Comparison of ENCODE assay signal across 14 cellular contexts in the genomic region with DNA sequence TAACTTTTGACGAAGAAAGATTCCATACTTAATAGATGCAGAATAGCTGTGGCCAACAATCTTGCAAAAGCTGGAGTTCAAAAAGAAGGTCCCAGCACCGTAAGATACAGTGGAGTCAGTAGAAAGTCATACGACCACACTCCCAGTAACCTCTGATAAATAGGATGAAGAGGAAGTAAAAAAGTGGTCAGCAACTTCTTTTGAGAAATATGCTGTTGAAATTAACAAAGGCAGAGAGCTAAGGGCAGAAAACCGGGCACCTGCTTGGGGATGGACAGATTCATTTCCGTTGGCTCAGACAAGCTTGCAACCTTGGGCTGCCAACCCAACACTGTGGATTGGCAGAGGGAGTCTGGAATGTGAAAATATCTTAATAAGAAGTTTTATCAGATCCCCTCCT. TPM values are rescaled to one million over a fixed set of nuclear protein-coding genes. Genes with fewer than 3 reads are reported as not detected.
A peak's percentile ranks its signal among the peaks of the same experiment; 100 is the strongest.
DNase-seq lines count a peak whose midpoint lies in the region; ATAC-seq and TF ChIP-seq lines count a peak whose summit lies in the region.
"Had no signal": no experiment of that assay in that cellular context is flagged by ENCODE, and none has a peak within 500 bp of the region (broad histone marks: within the 10 kb centered on the region; RNA-seq: fewer than 3 reads in every experiment).

No MANE protein-coding gene starts in this region.

- intact Hi-C loops in posterior cingulate gyrus (cut with DNase I), result no loop called here
- intact Hi-C loops in adrenal gland (cut with DNase I), result no loop called here

- H3K4me3 ChIP-seq in adrenal gland, result no peak overlapping the region
- H3K4me3 ChIP-seq: GM23338, heart right ventricle, lower lobe of right lung had no signal

- H3K36me3 ChIP-seq in adrenal gland (replicated peaks in 1 of 2), result no peaks in the 10 kb centered on the region
- H3K36me3 ChIP-seq: heart right ventricle, lower lobe of right lung had no signal

- TF ChIP-seq CTCF in adrenal gland (IDR thresholded peaks at IDR 0.05), result no peak

- no peak for ATAC-seq in GM18517 (IDR thresholded peaks at IDR 0.05; ENCODE audit: unreplicated experiment)
- ATAC-seq: GM23338 had no signal

- WGBS in adrenal gland, 4 donors, result 46 to 58% (median 52%) methylated on average over 5 of the region's 5 CpGs

- DNase-seq in CD1c-positive myeloid dendritic cell (ENCODE audit: extremely low spot score) (peak; percentile 24), GF-D8 (lab: John Stamatoyannopoulos, UW) (peak; percentile 58), SIG-M5 (lab: John Stamatoyannopoulos, UW) (peak; percentile 54), cerebellar cortex (ENCODE audit: low spot score) (peak; percentile 73), posterior cingulate gyrus (no peak), adrenal gland (no peak)
- DNase-seq: activated B cell treated with CpG ODN at 0.5 μM for 24 hours; heart right ventricle; lower lobe of right lung; NCI-H1092 treated with DMSO at 0.1 percent for 48 hours; stimulated activated CD4-positive, alpha-beta T cell treated with anti-CD3 and anti-CD28 coated beads, Interleukin-4, amount 100 ng/mL, for 24 hours; T-helper 1 cell had no signal

- no peaks in the 10 kb centered on the region for H3K27me3 ChIP-seq in adrenal gland
- H3K27me3 ChIP-seq: heart right ventricle had no signal

- H3K9me3 ChIP-seq in adrenal gland (replicated peaks in 1 of 3), result no peaks in the 10 kb centered on the region
- H3K9me3 ChIP-seq: heart right ventricle, lower lobe of right lung had no signal

- no peak for TF ChIP-seq POLR2A in adrenal gland (IDR thresholded peaks at IDR 0.05)

- H3K27ac ChIP-seq in adrenal gland, result no peak overlapping the region
- H3K27ac ChIP-seq: lower lobe of right lung had no signal

- H3K4me1 ChIP-seq in adrenal gland (replicated peaks in 1 of 2), result peaks cover 4 to 22% of the 10 kb centered on the region in 2 donors

RNA-seq across cellular contexts. Expression of gene BTG1, which starts 40.0 kb away (rescaled TPM):
- 100 to 1,000 TPM in 3 of 8 donors, 10 to 100 TPM in 5; 26.3 to 388 (median 74.9) TPM for total RNA-seq in adrenal gland
- polyA plus RNA-seq in adrenal gland, result 10 to 100 TPM; 34.8 to 73.5 (median 55.2) TPM

Comparison
In these comparisons a context has a peak if more than half of its experiments do, and no peak if none do; other contexts are left out.
1. DNase-seq: peak in CD1c-positive myeloid dendritic cell (single experiment), GF-D8 (single experiment), SIG-M5 (single experiment) and cerebellar cortex (single experiment); none in posterior cingulate gyrus (0 of 10) and adrenal gland (0 of 7).